In the genomic region with DNA sequence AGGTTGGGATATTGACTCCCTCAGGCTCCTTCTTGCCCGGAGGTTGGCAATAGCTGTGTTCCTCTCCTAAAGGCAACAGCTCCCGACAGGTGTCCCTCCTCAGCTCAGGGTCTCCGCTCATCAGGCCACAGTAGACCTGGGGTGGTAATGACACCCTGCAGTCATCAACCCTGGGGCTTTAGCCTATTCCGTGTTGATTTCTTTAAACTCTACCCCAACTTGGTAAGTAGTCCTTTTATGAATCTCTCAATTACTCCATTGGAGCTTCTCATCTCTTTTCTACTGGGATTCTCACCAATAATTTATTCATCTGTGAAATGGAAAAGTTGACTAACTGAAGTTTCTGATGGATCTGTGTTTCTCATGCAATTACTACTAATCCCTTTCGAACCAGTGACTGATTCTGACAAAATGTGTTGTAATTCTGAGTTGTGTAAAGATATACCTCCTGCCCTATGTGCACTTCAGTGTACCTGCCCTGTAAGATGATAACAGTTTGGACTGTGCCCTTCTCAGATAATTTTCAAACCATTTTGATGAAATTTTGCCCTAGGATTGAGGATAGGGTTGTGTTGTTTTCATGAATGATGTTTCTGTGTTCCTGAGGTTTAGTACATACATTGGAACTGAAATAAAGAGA, we compare ENCODE assay signal across 20 cellular contexts.
DNase-seq lines count a peak whose midpoint lies in the region; ATAC-seq and TF ChIP-seq lines count a peak whose summit lies in the region.
"Had no signal": no experiment of that assay in that cellular context is flagged by ENCODE, and none has a peak within 500 bp of the region (broad histone marks: within the 10 kb centered on the region; RNA-seq: fewer than 3 reads in every experiment).

No MANE protein-coding gene starts in this region.

- H3K27me3 Mint-ChIP-seq in activated T-cell treated with anti-CD3 and anti-CD28 coated beads, Interleukin-2, amount 50 U/mL, for 24 hours = no peaks in the 10 kb centered on the region
- H3K27me3 Mint-ChIP-seq in IgD-negative memory B cell = no peaks in the 10 kb centered on the region

- H3K4me3 Mint-ChIP-seq in activated T-cell treated with anti-CD3 and anti-CD28 coated beads, Interleukin-2, amount 50 U/mL, for 24 hours = peak overlapping the region; percentile 24
- peak overlapping the region in 1 of 4 donors; percentile 17 for H3K4me3 Mint-ChIP-seq in IgD-negative memory B cell
- H3K4me3 Mint-ChIP-seq in stimulated activated effector memory CD8-positive, alpha-beta T cell treated with anti-CD3 and anti-CD28 coated beads, Interleukin-12 subunit alpha, Interleukin-12 subunit beta, amount 100 ng/mL, for 72 hours = no peak overlapping the region

- TF ChIP-seq POLR2A in esophagus muscularis mucosa (IDR thresholded peaks at IDR 0.05; ENCODE audit: low read depth) = no peak

- no peak for TF ChIP-seq CTCF in esophagus muscularis mucosa (IDR thresholded peaks at IDR 0.05)

- peaks cover 0 to 10% (median 4%) of the 10 kb centered on the region in 4 donors for H3K4me1 ChIP-seq in esophagus muscularis mucosa

- no peak overlapping the region for H3K27ac ChIP-seq in esophagus muscularis mucosa (replicated peaks in 1 of 4)
- H3K27ac ChIP-seq: ascending aorta, C4-2B, tibial nerve had no signal

- H3K27ac Mint-ChIP-seq in activated T-cell treated with anti-CD3 and anti-CD28 coated beads, Interleukin-2, amount 50 U/mL, for 24 hours = peak overlapping the region; percentile 83
- H3K27ac Mint-ChIP-seq in IgD-negative memory B cell = peak overlapping the region; percentile 34 to 88 (median 59)
- peak overlapping the region; percentile 78 for H3K27ac Mint-ChIP-seq in stimulated activated effector memory CD8-positive, alpha-beta T cell treated with anti-CD3 and anti-CD28 coated beads, Interleukin-12 subunit alpha, Interleukin-12 subunit beta, amount 100 ng/mL, for 72 hours

- peaks cover 16% of the 10 kb centered on the region for H3K9me3 Mint-ChIP-seq in activated T-cell treated with anti-CD3 and anti-CD28 coated beads, Interleukin-2, amount 50 U/mL, for 24 hours
- H3K9me3 Mint-ChIP-seq in IgD-negative memory B cell = peaks cover 0 to 4% (median 3%) of the 10 kb centered on the region in 3 donors
- H3K9me3 Mint-ChIP-seq in stimulated activated effector memory CD8-positive, alpha-beta T cell treated with anti-CD3 and anti-CD28 coated beads, Interleukin-12 subunit alpha, Interleukin-12 subunit beta, amount 100 ng/mL, for 72 hours = no peaks in the 10 kb centered on the region

- H3K36me3 Mint-ChIP-seq in activated T-cell treated with anti-CD3 and anti-CD28 coated beads, Interleukin-2, amount 50 U/mL, for 24 hours (ENCODE audit: low read depth) = peaks cover 99% of the 10 kb centered on the region
- H3K36me3 Mint-ChIP-seq in IgD-negative memory B cell = peaks cover 47% of the 10 kb centered on the region
- H3K36me3 Mint-ChIP-seq in stimulated activated effector memory CD8-positive, alpha-beta T cell treated with anti-CD3 and anti-CD28 coated beads, Interleukin-12 subunit alpha, Interleukin-12 subunit beta, amount 100 ng/mL, for 72 hours = peaks cover 99% of the 10 kb centered on the region

- no peak for TF ChIP-seq EP300 in esophagus muscularis mucosa (IDR thresholded peaks at IDR 0.05)

- 84% methylated on average over 5 of the region's 5 CpGs for WGBS in esophagus muscularis mucosa

- peaks cover 77% of the 10 kb centered on the region for H3K4me1 Mint-ChIP-seq in activated T-cell treated with anti-CD3 and anti-CD28 coated beads, Interleukin-2, amount 50 U/mL, for 24 hours (ENCODE audit: low read depth)
- H3K4me1 Mint-ChIP-seq in IgD-negative memory B cell = peaks cover 52 to 62% (median 56%) of the 10 kb centered on the region in 3 donors
- peaks cover 49% of the 10 kb centered on the region for H3K4me1 Mint-ChIP-seq in stimulated activated effector memory CD8-positive, alpha-beta T cell treated with anti-CD3 and anti-CD28 coated beads, Interleukin-12 subunit alpha, Interleukin-12 subunit beta, amount 100 ng/mL, for 72 hours

- no peak overlapping the region for H3K4me3 ChIP-seq in esophagus muscularis mucosa
- H3K4me3 ChIP-seq: ascending aorta, tibial nerve had no signal

- H3K27me3 ChIP-seq in esophagus muscularis mucosa = no peaks in the 10 kb centered on the region
- H3K27me3 ChIP-seq: ascending aorta, tibial nerve had no signal

- DNase-seq in activated T-cell treated with anti-CD3 and anti-CD28 coated beads, Interleukin-2, amount 50 U/mL, for 24 hours = no peak
- no peak for DNase-seq in activated T-cell treated with anti-CD3 and anti-CD28 coated beads, Interleukin-2, amount 50 U/mL, for 48 hours
- peak; percentile 45 for DNase-seq in esophagus muscularis mucosa (ENCODE audit: extremely low spot score)
- DNase-seq in stimulated activated effector memory CD8-positive, alpha-beta T cell treated with anti-CD3 and anti-CD28 coated beads, Interleukin-12 subunit alpha, Interleukin-12 subunit beta, amount 100 ng/mL, for 72 hours (ENCODE audit: low spot score in 2 of 2) = no peak
- DNase-seq: activated CD8-positive, alpha-beta memory T cell treated with anti-CD3 and anti-CD28 coated beads for 24 hours; activated gamma-delta T cell; central memory CD4-positive, alpha-beta T cell; erythroblast; foreskin melanocyte; H7; mammary epithelial cell; NCI-H1930; T-helper 2 cell had no signal

- peaks cover 0 to 35% (median 11%) of the 10 kb centered on the region in 4 donors for H3K36me3 ChIP-seq in esophagus muscularis mucosa

- ATAC-seq in stimulated activated effector memory CD8-positive, alpha-beta T cell treated with anti-CD3 and anti-CD28 coated beads, Interleukin-12 subunit alpha, Interleukin-12 subunit beta, amount 100 ng/mL, for 72 hours = no peak
- ATAC-seq in GM21447 (IDR thresholded peaks at IDR 0.05; ENCODE audit: unreplicated experiment) (no peak), HG03135 (IDR thresholded peaks at IDR 0.05; ENCODE audit: unreplicated experiment) (no peak), HG02840 (IDR thresholded peaks at IDR 0.05; ENCODE audit: low FRiP score, unreplicated experiment) (no peak)

- intact Hi-C loops in esophagus muscularis mucosa (cut with DNase I) = no loop called here

- H3K9me3 ChIP-seq in esophagus muscularis mucosa = peaks cover 0 to 11% (median 9%) of the 10 kb centered on the region in 4 donors
